Comparison of ENCODE assay signal across 15 cellular contexts in genomic region chr19:47820410-47820809, GRCh38. TPM values are rescaled to one million over a fixed set of nuclear protein-coding genes. Genes with fewer than 3 reads are reported as not detected.
DNase-seq lines count a peak whose midpoint lies in the region; ATAC-seq, FAIRE-seq and TF ChIP-seq lines count a peak whose summit lies in the region.
"Had no signal": no experiment of that assay in that cellular context is flagged by ENCODE, and none has a peak within 500 bp of the region (broad histone marks: within the 10 kb centered on the region; RNA-seq: fewer than 3 reads in every experiment).

No MANE protein-coding gene starts in this region.

- peak overlapping the region; percentile 53 for H3K56ac ChIP-seq in mesendoderm (ENCODE audit: low read length)

- H4K5ac ChIP-seq in mesendoderm (ENCODE audit: low read length): no peak overlapping the region

- H3K23ac ChIP-seq in mesendoderm (ENCODE audit: low read length): no peak overlapping the region

- H3K4me1 Mint-ChIP-seq in stimulated activated memory B cell treated with anti-CD40 and anti-IgM and Interleukin-4, amounts not matched to agents 10 μg/mL and 1 μg/mL and 100 μg/mL, for 72 hours: peaks cover 11% of the 10 kb centered on the region

- TF ChIP-seq CTCF in WERI-Rb-1 (IDR thresholded peaks at IDR 0.05; ENCODE audit: low read depth, low read length): no peak
- no peak for TF ChIP-seq CTCF in pancreas (IDR thresholded peaks at IDR 0.05)

- no peaks in the 10 kb centered on the region for H3K79me2 ChIP-seq in mesendoderm (ENCODE audit: control insufficient read depth, insufficient read depth, low read length)

- H3K9me3 ChIP-seq in WERI-Rb-1 (ENCODE audit: severe bottlenecking) (peaks cover 3% of the 10 kb centered on the region), pancreas (no peaks in the 10 kb centered on the region)
- H3K9me3 ChIP-seq: BLaER1, Peyer's patch had no signal

- no peak overlapping the region for H3K4ac ChIP-seq in mesendoderm (ENCODE audit: low read depth, low read length)

- no peaks in the 10 kb centered on the region for H3K79me1 ChIP-seq in mesendoderm (ENCODE audit: low read length)

- H3K36me3 Mint-ChIP-seq in stimulated activated memory B cell treated with anti-CD40 and anti-IgM and Interleukin-4, amounts not matched to agents 10 μg/mL and 1 μg/mL and 100 μg/mL, for 72 hours: no peaks in the 10 kb centered on the region

- DNase-seq in NCI-H82 (lab: John Stamatoyannopoulos, UW) (peak; percentile 66), WERI-Rb-1 (peak; percentile 52), mesendoderm (no peak), pancreas (no peak), SIG-M5 (lab: John Stamatoyannopoulos, UW) (no peak), erythroblast (lab: John Stamatoyannopoulos, UW) (no peak)
- DNase-seq: NCI-H2227 treated with DMSO at 0.1 percent for 48 hours, NCI-H526 treated with DMSO at 0.1 percent for 48 hours, Peyer's patch, Right ventricle myocardium superior had no signal

- H2BK5ac ChIP-seq in mesendoderm (ENCODE audit: low read length): no peak overlapping the region

- no peak overlapping the region for H2BK120ac ChIP-seq in mesendoderm (ENCODE audit: low read depth, low read length)

- no peak overlapping the region for H3K4me3 Mint-ChIP-seq in stimulated activated memory B cell treated with anti-CD40 and anti-IgM and Interleukin-4, amounts not matched to agents 10 μg/mL and 1 μg/mL and 100 μg/mL, for 72 hours

- no peak overlapping the region for H3K4me2 ChIP-seq in mesendoderm (ENCODE audit: low read length)

- H3K27me3 Mint-ChIP-seq in stimulated activated memory B cell treated with anti-CD40 and anti-IgM and Interleukin-4, amounts not matched to agents 10 μg/mL and 1 μg/mL and 100 μg/mL, for 72 hours: peaks cover 55% of the 10 kb centered on the region

- H3K27ac Mint-ChIP-seq in stimulated activated memory B cell treated with anti-CD40 and anti-IgM and Interleukin-4, amounts not matched to agents 10 μg/mL and 1 μg/mL and 100 μg/mL, for 72 hours: peak overlapping the region; percentile 52

- H3K9ac ChIP-seq in mesendoderm (ENCODE audit: low read length): no peak overlapping the region
- H3K9ac ChIP-seq: BLaER1 had no signal

- peaks cover 3% of the 10 kb centered on the region for H3K4me1 ChIP-seq in mesendoderm (ENCODE audit: control insufficient read depth, low read depth, low read length)
- H3K4me1 ChIP-seq in pancreas: no peaks in the 10 kb centered on the region
- H3K4me1 ChIP-seq: BLaER1, Peyer's patch had no signal

- H2BK15ac ChIP-seq in mesendoderm (replicated peaks; ENCODE audit: low read depth): no peak overlapping the region

- ATAC-seq in stimulated activated memory B cell treated with anti-CD40 and anti-IgM and Interleukin-4, amounts not matched to agents 10 μg/mL and 1 μg/mL and 100 μg/mL, for 72 hours: no peak
- ATAC-seq in pancreas: no peak
- no peak for ATAC-seq in GM19395 (IDR thresholded peaks at IDR 0.05; ENCODE audit: unreplicated experiment)
- ATAC-seq: HCT116 had no signal

- no peak for FAIRE-seq in pancreas (lab: Jason Lieb, UNC)
- FAIRE-seq: HTR-8/SVneo had no signal

- H3K27ac ChIP-seq in WERI-Rb-1 (peak overlapping the region; percentile 99), mesendoderm (ENCODE audit: low read depth, low read length) (no peak overlapping the region), pancreas (no peak overlapping the region)
- H3K27ac ChIP-seq: BLaER1, Peyer's patch had no signal

- WGBS in mesendoderm (ENCODE audit: extremely low coverage, insufficient coverage, low lambda C conversion rate): no CpG with 5 or more reads among the region's 2 CpGs
- 53 to 55% methylated on average over 2 of the region's 2 CpGs for WGBS in pancreas, 2 donors

- no peak overlapping the region for H4K8ac ChIP-seq in mesendoderm (ENCODE audit: low read depth, low read length)

- H3K4me3 ChIP-seq in WERI-Rb-1 (ENCODE audit: low read depth, low read length) (peak overlapping the region; percentile 50), mesendoderm (ENCODE audit: low read length) (no peak overlapping the region), pancreas (no peak overlapping the region)
- H3K4me3 ChIP-seq: BLaER1, Peyer's patch had no signal

- no peak overlapping the region for H3K18ac ChIP-seq in mesendoderm (ENCODE audit: low read length)

- no peak for TF ChIP-seq POLR2A in erythroblast (IDR thresholded peaks at IDR 0.05; ENCODE audit: low read length)

- H3K27me3 ChIP-seq in WERI-Rb-1 (ENCODE audit: insufficient read depth, low read depth, severe bottlenecking) (no peaks in the 10 kb centered on the region), mesendoderm (ENCODE audit: insufficient read depth, low read length, poor library complexity) (no peaks in the 10 kb centered on the region), pancreas (no peaks in the 10 kb centered on the region)
- H3K27me3 ChIP-seq: Peyer's patch had no signal

- H3K36me3 ChIP-seq in WERI-Rb-1: peaks cover 37% of the 10 kb centered on the region
- no peaks in the 10 kb centered on the region for H3K36me3 ChIP-seq in mesendoderm (ENCODE audit: control insufficient read depth, insufficient read depth, low read length)
- H3K36me3 ChIP-seq in pancreas: no peaks in the 10 kb centered on the region
- H3K36me3 ChIP-seq: BLaER1, Peyer's patch had no signal

- H2AK5ac ChIP-seq in mesendoderm (ENCODE audit: low read length): no peak overlapping the region

- intact Hi-C loops in pancreas (cut with DNase I): no loop called here

- no peaks in the 10 kb centered on the region for H3K9me3 Mint-ChIP-seq in stimulated activated memory B cell treated with anti-CD40 and anti-IgM and Interleukin-4, amounts not matched to agents 10 μg/mL and 1 μg/mL and 100 μg/mL, for 72 hours

RNA-seq across cellular contexts. Expression of gene CRX, which starts 1.3 kb away (rescaled TPM):
- polyA plus RNA-seq in mesendoderm (2013, experiment 1 of 2): not detected
- 0.04 TPM for polyA plus RNA-seq in mesendoderm (2013, experiment 2 of 2)
- not detected for total RNA-seq in pancreas
- not detected for polyA plus RNA-seq in pancreas
- total RNA-seq: Peyer's patch, Right ventricle myocardium superior had no signal

RNA-seq across cellular contexts. Expression of gene TPRX1, which starts 16.1 kb away (rescaled TPM):
- polyA plus RNA-seq in mesendoderm (2013, experiment 1 of 2): 0.03 TPM
- polyA plus RNA-seq in mesendoderm (2013, experiment 2 of 2): 0.04 TPM
- not detected for total RNA-seq in pancreas
- polyA plus RNA-seq in pancreas: not detected
- total RNA-seq: Peyer's patch, Right ventricle myocardium superior had no signal

RNA-seq across cellular contexts. Expression of gene TPRX2, which starts 38.6 kb away (rescaled TPM):
- not detected for polyA plus RNA-seq in mesendoderm (2013, experiment 1 of 2)
- not detected for polyA plus RNA-seq in mesendoderm (2013, experiment 2 of 2)
- total RNA-seq in pancreas: not detected
- not detected for polyA plus RNA-seq in pancreas
- total RNA-seq: Peyer's patch, Right ventricle myocardium superior had no signal

RNA-seq across cellular contexts. Expression of gene SELENOW, which starts 41.9 kb away (rescaled TPM):
- polyA plus RNA-seq in mesendoderm (2013, experiment 1 of 2): 441 TPM
- 434 TPM for polyA plus RNA-seq in mesendoderm (2013, experiment 2 of 2)
- 100 to 1,000 TPM in 1 of 6 donors, 10 to 100 TPM in 5; 55.4 to 139 (median 76.3) TPM for total RNA-seq in pancreas
- polyA plus RNA-seq in pancreas: 100 to 1,000 TPM; 286 to 291 TPM

Comparison
In these comparisons a context has a peak if more than half of its experiments do, and no peak if none do; other contexts are left out.
1. DNase-seq: peak in NCI-H82 (single experiment) and WERI-Rb-1 (single experiment); none in mesendoderm (single experiment), pancreas (0 of 6), SIG-M5 (single experiment) and erythroblast (0 of 2).